ENCODE assay signal across 1 cellular context in genomic region chr11:11841605-11842425, GRCh38.
TF ChIP-seq lines count a peak whose summit lies in the region.

A gene with protein sequence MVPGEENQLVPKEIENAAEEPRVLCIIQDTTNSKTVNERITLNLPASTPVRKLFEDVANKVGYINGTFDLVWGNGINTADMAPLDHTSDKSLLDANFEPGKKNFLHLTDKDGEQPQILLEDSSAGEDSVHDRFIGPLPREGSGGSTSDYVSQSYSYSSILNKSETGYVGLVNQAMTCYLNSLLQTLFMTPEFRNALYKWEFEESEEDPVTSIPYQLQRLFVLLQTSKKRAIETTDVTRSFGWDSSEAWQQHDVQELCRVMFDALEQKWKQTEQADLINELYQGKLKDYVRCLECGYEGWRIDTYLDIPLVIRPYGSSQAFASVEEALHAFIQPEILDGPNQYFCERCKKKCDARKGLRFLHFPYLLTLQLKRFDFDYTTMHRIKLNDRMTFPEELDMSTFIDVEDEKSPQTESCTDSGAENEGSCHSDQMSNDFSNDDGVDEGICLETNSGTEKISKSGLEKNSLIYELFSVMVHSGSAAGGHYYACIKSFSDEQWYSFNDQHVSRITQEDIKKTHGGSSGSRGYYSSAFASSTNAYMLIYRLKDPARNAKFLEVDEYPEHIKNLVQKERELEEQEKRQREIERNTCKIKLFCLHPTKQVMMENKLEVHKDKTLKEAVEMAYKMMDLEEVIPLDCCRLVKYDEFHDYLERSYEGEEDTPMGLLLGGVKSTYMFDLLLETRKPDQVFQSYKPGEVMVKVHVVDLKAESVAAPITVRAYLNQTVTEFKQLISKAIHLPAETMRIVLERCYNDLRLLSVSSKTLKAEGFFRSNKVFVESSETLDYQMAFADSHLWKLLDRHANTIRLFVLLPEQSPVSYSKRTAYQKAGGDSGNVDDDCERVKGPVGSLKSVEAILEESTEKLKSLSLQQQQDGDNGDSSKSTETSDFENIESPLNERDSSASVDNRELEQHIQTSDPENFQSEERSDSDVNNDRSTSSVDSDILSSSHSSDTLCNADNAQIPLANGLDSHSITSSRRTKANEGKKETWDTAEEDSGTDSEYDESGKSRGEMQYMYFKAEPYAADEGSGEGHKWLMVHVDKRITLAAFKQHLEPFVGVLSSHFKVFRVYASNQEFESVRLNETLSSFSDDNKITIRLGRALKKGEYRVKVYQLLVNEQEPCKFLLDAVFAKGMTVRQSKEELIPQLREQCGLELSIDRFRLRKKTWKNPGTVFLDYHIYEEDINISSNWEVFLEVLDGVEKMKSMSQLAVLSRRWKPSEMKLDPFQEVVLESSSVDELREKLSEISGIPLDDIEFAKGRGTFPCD (N-terminal part only) (plus strand): TSS chr11:11841972. CDS start chr11:11842186, 214 bp downstream.

TF ChIP-seq in HepG2, 621 proteins besides CTCF, POLR2A, EP300 and RAD21 (continued from another document and continues in another):
- TF ChIP-seq, protein P1, sequence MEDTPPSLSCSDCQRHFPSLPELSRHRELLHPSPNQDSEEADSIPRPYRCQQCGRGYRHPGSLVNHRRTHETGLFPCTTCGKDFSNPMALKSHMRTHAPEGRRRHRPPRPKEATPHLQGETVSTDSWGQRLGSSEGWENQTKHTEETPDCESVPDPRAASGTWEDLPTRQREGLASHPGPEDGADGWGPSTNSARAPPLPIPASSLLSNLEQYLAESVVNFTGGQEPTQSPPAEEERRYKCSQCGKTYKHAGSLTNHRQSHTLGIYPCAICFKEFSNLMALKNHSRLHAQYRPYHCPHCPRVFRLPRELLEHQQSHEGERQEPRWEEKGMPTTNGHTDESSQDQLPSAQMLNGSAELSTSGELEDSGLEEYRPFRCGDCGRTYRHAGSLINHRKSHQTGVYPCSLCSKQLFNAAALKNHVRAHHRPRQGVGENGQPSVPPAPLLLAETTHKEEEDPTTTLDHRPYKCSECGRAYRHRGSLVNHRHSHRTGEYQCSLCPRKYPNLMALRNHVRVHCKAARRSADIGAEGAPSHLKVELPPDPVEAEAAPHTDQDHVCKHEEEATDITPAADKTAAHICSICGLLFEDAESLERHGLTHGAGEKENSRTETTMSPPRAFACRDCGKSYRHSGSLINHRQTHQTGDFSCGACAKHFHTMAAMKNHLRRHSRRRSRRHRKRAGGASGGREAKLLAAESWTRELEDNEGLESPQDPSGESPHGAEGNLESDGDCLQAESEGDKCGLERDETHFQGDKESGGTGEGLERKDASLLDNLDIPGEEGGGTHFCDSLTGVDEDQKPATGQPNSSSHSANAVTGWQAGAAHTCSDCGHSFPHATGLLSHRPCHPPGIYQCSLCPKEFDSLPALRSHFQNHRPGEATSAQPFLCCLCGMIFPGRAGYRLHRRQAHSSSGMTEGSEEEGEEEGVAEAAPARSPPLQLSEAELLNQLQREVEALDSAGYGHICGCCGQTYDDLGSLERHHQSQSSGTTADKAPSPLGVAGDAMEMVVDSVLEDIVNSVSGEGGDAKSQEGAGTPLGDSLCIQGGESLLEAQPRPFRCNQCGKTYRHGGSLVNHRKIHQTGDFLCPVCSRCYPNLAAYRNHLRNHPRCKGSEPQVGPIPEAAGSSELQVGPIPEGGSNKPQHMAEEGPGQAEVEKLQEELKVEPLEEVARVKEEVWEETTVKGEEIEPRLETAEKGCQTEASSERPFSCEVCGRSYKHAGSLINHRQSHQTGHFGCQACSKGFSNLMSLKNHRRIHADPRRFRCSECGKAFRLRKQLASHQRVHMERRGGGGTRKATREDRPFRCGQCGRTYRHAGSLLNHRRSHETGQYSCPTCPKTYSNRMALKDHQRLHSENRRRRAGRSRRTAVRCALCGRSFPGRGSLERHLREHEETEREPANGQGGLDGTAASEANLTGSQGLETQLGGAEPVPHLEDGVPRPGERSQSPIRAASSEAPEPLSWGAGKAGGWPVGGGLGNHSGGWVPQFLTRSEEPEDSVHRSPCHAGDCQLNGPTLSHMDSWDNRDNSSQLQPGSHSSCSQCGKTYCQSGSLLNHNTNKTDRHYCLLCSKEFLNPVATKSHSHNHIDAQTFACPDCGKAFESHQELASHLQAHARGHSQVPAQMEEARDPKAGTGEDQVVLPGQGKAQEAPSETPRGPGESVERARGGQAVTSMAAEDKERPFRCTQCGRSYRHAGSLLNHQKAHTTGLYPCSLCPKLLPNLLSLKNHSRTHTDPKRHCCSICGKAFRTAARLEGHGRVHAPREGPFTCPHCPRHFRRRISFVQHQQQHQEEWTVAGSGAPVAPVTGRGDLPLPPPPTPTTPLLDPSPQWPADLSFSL (CRISPR knock-in tag; IDR thresholded peaks at IDR 0.05), result no peak
- no peak for TF ChIP-seq ZEB1 (IDR thresholded peaks at IDR 0.05; ENCODE audit: insufficient replicate concordance, low read depth)
- TF ChIP-seq, protein P2, sequence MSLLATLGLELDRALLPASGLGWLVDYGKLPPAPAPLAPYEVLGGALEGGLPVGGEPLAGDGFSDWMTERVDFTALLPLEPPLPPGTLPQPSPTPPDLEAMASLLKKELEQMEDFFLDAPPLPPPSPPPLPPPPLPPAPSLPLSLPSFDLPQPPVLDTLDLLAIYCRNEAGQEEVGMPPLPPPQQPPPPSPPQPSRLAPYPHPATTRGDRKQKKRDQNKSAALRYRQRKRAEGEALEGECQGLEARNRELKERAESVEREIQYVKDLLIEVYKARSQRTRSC (CRISPR knock-in tag; IDR thresholded peaks at IDR 0.05; ENCODE audit: low read depth), result 0 out of 2 replicates have a peak, but pooled peaks have one; percentile 67
- no peak for TF ChIP-seq ZNF264 (CRISPR knock-in tag; IDR thresholded peaks at IDR 0.05)
- TF ChIP-seq ZNF263 (CRISPR knock-in tag; IDR thresholded peaks at IDR 0.05), result no peak
- no peak; the same call in 1 of the 2 replicates for TF ChIP-seq ZNF124 (CRISPR knock-in tag; IDR thresholded peaks at IDR 0.05)
- TF ChIP-seq SP140L (CRISPR knock-in tag; IDR thresholded peaks at IDR 0.05; ENCODE audit: borderline replicate concordance), result peak; percentile 53; the same call in 1 of the 2 replicates
- no peak for TF ChIP-seq ZNF850 (CRISPR knock-in tag; conservative IDR thresholded peaks at IDR 0.05)
- TF ChIP-seq ZNF883 (CRISPR knock-in tag; IDR thresholded peaks at IDR 0.05; ENCODE audit: not compliant biosample characterization), result peak; percentile 89
- TF ChIP-seq ZNF773 (CRISPR knock-in tag; IDR thresholded peaks at IDR 0.05; ENCODE audit: borderline replicate concordance), result no peak
- peak; percentile 91 for TF ChIP-seq SKI (IDR thresholded peaks at IDR 0.05; ENCODE audit: partially characterized antibody)
- TF ChIP-seq KLF11 (CRISPR knock-in tag; IDR thresholded peaks at IDR 0.05), result peak; percentile 65; the same call in 1 of the 2 replicates
- TF ChIP-seq WIZ (CRISPR knock-in tag; IDR thresholded peaks at IDR 0.05), result 0 out of 2 replicates have a peak, but pooled peaks have one; percentile 59
- TF ChIP-seq ZNF367 (CRISPR knock-in tag; IDR thresholded peaks at IDR 0.05; ENCODE audit: borderline replicate concordance), result 0 out of 2 replicates have a peak, but pooled peaks have one; percentile 42
- TF ChIP-seq, protein P3, sequence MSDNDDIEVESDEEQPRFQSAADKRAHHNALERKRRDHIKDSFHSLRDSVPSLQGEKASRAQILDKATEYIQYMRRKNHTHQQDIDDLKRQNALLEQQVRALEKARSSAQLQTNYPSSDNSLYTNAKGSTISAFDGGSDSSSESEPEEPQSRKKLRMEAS (IDR thresholded peaks at IDR 0.05), result 0 out of 2 replicates have a peak, but pooled peaks have one; percentile 38
- no peak for TF ChIP-seq HNF1B (CRISPR knock-in tag; IDR thresholded peaks at IDR 0.05)
- TF ChIP-seq HOMEZ (CRISPR knock-in tag; IDR thresholded peaks at IDR 0.05; ENCODE audit: low read depth), result 0 out of 2 replicates have a peak, but pooled peaks have one; percentile 38
- TF ChIP-seq PAX8 (CRISPR knock-in tag; IDR thresholded peaks at IDR 0.05; ENCODE audit: borderline replicate concordance), result no peak
- peak; percentile 76; the same call in 1 of the 2 replicates for TF ChIP-seq ZNF678 (CRISPR knock-in tag; IDR thresholded peaks at IDR 0.05)
- no peak for TF ChIP-seq ZBED4 (CRISPR knock-in tag; IDR thresholded peaks at IDR 0.05; ENCODE audit: borderline replicate concordance)
- peak; percentile 21; the same call in 1 of the 2 replicates for TF ChIP-seq ZNF552 (CRISPR knock-in tag; IDR thresholded peaks at IDR 0.05; ENCODE audit: borderline replicate concordance)
- 0 out of 2 replicates have a peak, but pooled peaks have one; percentile 43 for TF ChIP-seq BRCA1 (CRISPR knock-in tag; IDR thresholded peaks at IDR 0.05)
- no peak for TF ChIP-seq MIER2 (CRISPR knock-in tag; IDR thresholded peaks at IDR 0.05)
- TF ChIP-seq GMEB1 (CRISPR knock-in tag; IDR thresholded peaks at IDR 0.05; ENCODE audit: borderline replicate concordance), result peak; percentile 52; the same call in 1 of the 2 replicates
- TF ChIP-seq MXD4 (CRISPR knock-in tag; IDR thresholded peaks at IDR 0.05), result no peak; the same call in 1 of the 2 replicates
- peak; percentile 95 for TF ChIP-seq KMT2A (CRISPR knock-in tag; IDR thresholded peaks at IDR 0.05)
- TF ChIP-seq BCLAF1 (IDR thresholded peaks at IDR 0.05), result no peak
- TF ChIP-seq PITX1 (CRISPR knock-in tag; IDR thresholded peaks at IDR 0.05), result no peak
- peak; percentile 71; the same call in 1 of the 2 replicates for TF ChIP-seq MED1 (CRISPR knock-in tag; IDR thresholded peaks at IDR 0.05)
